In genomic region chr15:23039151-23039916, GRCh38 we compare ENCODE assay signal across 8 cellular contexts. TPM values are rescaled to one million over a fixed set of nuclear protein-coding genes. Genes with fewer than 3 reads are reported as not detected.
A peak's percentile ranks its signal among the peaks of the same experiment; 100 is the strongest.
DNase-seq lines count a peak whose midpoint lies in the region; ATAC-seq lines count a peak whose summit lies in the region.

Gene TUBGCP5 (minus strand): TSS chr15:23039569. CDS start chr15:23039543, 26 bp downstream.

- no peaks in the 10 kb centered on the region for H3K9me3 Mint-ChIP-seq in activated CD4-positive, alpha-beta T cell treated with anti-CD3 and anti-CD28 coated beads for 36 hours (ENCODE audit: low read depth)

- H3K4me3 Mint-ChIP-seq in activated CD4-positive, alpha-beta T cell treated with anti-CD3 and anti-CD28 coated beads for 36 hours, result peak within 1 kb of the TSS; percentile 81

- H3K27ac Mint-ChIP-seq in activated CD4-positive, alpha-beta T cell treated with anti-CD3 and anti-CD28 coated beads for 36 hours, result peak within 1 kb of the TSS; percentile 91

- CTCF ChIA-PET in activated CD4-positive, alpha-beta T cell treated with anti-CD3 and anti-CD28 coated beads for 36 hours (lab: Charles Lee), result interaction anchor here (0.6 to 1.3 kb wide), 6 partner anchors 9 to 265 kb away, joined by 3 to 5 read pairs (median 3); partner anchors contain the start of gene CYFIP1

- no peaks in the 10 kb centered on the region for H3K27me3 Mint-ChIP-seq in activated CD4-positive, alpha-beta T cell treated with anti-CD3 and anti-CD28 coated beads for 36 hours

- ATAC-seq in HG03457 (IDR thresholded peaks at IDR 0.05; ENCODE audit: unreplicated experiment), result peak; percentile 94
- peak; percentile 97 for ATAC-seq in activated CD4-positive, alpha-beta T cell treated with anti-CD3 and anti-CD28 coated beads for 36 hours

- peak; percentile 88 for DNase-seq in GM19240 (ENCODE audit: insufficient read length, low spot score)
- DNase-seq in NCI-H524 (lab: John Stamatoyannopoulos, UW), result peak; percentile 95 to 99
- DNase-seq in activated CD4-positive, alpha-beta T cell treated with anti-CD3 and anti-CD28 coated beads for 36 hours, result peak; percentile 99
- peak; percentile 81 to 96 (median 94) for DNase-seq in stimulated activated CD4-positive, alpha-beta T cell treated with anti-CD3 and anti-CD28 coated beads, Interleukin-1b, Interleukin-23, amount 100 ng/mL, for 24 hours (ENCODE audit: low read depth in 4 of 4, low spot score in 1 of 4)

- peaks cover 8% of the 10 kb centered on the region for H3K36me3 Mint-ChIP-seq in activated CD4-positive, alpha-beta T cell treated with anti-CD3 and anti-CD28 coated beads for 36 hours (ENCODE audit: low read depth)

- H3K4me1 Mint-ChIP-seq in activated CD4-positive, alpha-beta T cell treated with anti-CD3 and anti-CD28 coated beads for 36 hours, result peaks cover 13% of the 10 kb centered on the region

- no peaks in the 10 kb centered on the region for H3K27me3 ChIP-seq in BLaER1 treated with 17β-estradiol and CSF1 and Interleukin-3, amounts not matched to agents 10 nM and 100 nM
- no peaks in the 10 kb centered on the region for H3K27me3 ChIP-seq in layer of hippocampus (ENCODE audit: control insufficient read depth, insufficient read depth, low read length)

- intact Hi-C loops in activated CD4-positive, alpha-beta T cell treated with anti-CD3 and anti-CD28 coated beads for 36 hours (cut with DNase I, micrococcal nuclease), result loop anchor here (1.0 to 10.0 kb wide), 5 partner anchors 57 to 425 kb away; partner anchors contain the start of genes NIPA2 (in 2 of the 2), CYFIP1 (in 1 of the 2) and NIPA1 (in 1 of the 2)

- no peaks in the 10 kb centered on the region for H4K20me1 ChIP-seq in BLaER1 treated with 17β-estradiol and CSF1 and Interleukin-3, amounts not matched to agents 10 nM and 100 nM

- H3K27ac ChIP-seq in BLaER1 treated with 17β-estradiol and CSF1 and Interleukin-3, amounts not matched to agents 10 nM and 100 nM, result peak within 1 kb of the TSS; percentile 73 to 99 (median 95)
- H3K27ac ChIP-seq in cingulate gyrus (ENCODE audit: low read depth, low read length) (peak within 1 kb of the TSS; percentile 57), layer of hippocampus (ENCODE audit: low read depth, low read length) (peak within 1 kb of the TSS; percentile 80)

- peaks cover 12 to 30% (median 24%) of the 10 kb centered on the region in 11 experiments for H3K36me3 ChIP-seq in BLaER1 treated with 17β-estradiol and CSF1 and Interleukin-3, amounts not matched to agents 10 nM and 100 nM

- peaks cover 13 to 20% (median 15%) of the 10 kb centered on the region in 10 experiments; a peak in 19 of 20 replicates for H3K4me1 ChIP-seq in BLaER1 treated with 17β-estradiol and CSF1 and Interleukin-3, amounts not matched to agents 10 nM and 100 nM

- POLR2A ChIA-PET in activated CD4-positive, alpha-beta T cell treated with anti-CD3 and anti-CD28 coated beads for 36 hours (lab: Charles Lee), result interaction anchor here (0.6 to 0.9 kb wide), 3 partner anchors 60 to 266 kb away, joined by 3 to 4 read pairs (median 3); no protein-coding TSS in a partner anchor

- peak within 1 kb of the TSS; percentile 67 to 95 (median 81) for H3K4me2 ChIP-seq in BLaER1 treated with 17β-estradiol and CSF1 and Interleukin-3, amounts not matched to agents 10 nM and 100 nM

- H3K9ac ChIP-seq in BLaER1 treated with 17β-estradiol and CSF1 and Interleukin-3, amounts not matched to agents 10 nM and 100 nM, result peak within 1 kb of the TSS; percentile 90 to 99 (median 96)

- peaks cover 0 to 8% (median 0%) of the 10 kb centered on the region in 11 experiments; a peak in 9 of 22 replicates for H3K9me3 ChIP-seq in BLaER1 treated with 17β-estradiol and CSF1 and Interleukin-3, amounts not matched to agents 10 nM and 100 nM (replicated peaks in 1 of 11)

- H3K4me3 ChIP-seq in BLaER1 treated with 17β-estradiol and CSF1 and Interleukin-3, amounts not matched to agents 10 nM and 100 nM, result peak within 1 kb of the TSS; percentile 78 to 96 (median 87)

RNA-seq across cellular contexts. Expression of gene TUBGCP5, which starts in this region (rescaled TPM):
- 10 to 100 TPM; 16.2 to 16.4 TPM for total RNA-seq in activated CD4-positive, alpha-beta T cell treated with anti-CD3 and anti-CD28 coated beads for 36 hours

Comparison
In these comparisons a context has a peak if more than half of its experiments do, and no peak if none do; other contexts are left out.
1. Peak in every context shown above with its lines: DNase-seq, ATAC-seq, H3K4me3 ChIP-seq and H3K27ac ChIP-seq.